ENCODE assay signal across 1 cellular context in the genomic region with DNA sequence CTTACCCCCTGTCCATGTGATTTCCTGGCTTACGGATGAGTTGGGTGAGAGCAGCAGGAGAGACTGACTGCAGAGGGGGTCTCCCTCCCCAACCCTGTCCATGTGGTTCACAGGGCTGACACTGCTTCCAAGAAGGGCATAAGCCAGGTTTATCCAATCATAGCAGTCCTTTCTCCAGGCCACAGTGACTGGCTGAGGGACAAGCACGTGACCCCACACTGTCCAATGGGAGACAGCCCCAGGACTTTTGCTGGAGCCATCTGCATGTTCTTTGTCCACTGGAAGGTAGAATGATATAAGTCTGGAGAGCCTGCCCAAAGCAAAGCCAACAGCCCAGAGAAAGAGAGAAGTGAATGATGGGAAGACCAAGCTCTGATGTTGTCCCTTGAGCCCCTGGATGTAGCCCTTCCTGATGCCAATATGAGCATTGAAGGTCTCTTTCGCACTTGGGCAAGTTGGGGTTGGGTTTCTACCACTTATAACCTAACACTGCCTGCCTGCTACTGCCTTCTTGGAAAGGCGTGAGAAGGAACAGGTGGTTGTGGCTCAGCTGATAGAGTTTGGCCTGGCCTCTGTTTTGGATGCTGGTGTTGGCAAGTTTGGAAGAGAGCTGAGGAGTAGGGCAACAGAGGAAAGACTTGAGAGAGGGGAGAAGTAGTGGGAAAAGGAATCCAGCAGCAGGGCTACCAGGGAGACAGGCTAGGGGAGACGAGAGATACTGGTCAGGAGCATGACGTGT.
TF ChIP-seq lines count a peak whose summit lies in the region.

No MANE protein-coding gene starts in this region.

TF ChIP-seq in K562, 482 proteins besides CTCF, POLR2A, EP300 and RAD21 (continues in another document):
- peak; percentile 71 for TF ChIP-seq RAD51 (IDR thresholded peaks at IDR 0.05; ENCODE audit: borderline replicate concordance, low read depth)
- no peak for TF ChIP-seq ZNF696 (CRISPR knock-in tag; conservative IDR thresholded peaks at IDR 0.05)
- no peak for TF ChIP-seq TSHZ1 (CRISPR knock-in tag; IDR thresholded peaks at IDR 0.05)
- TF ChIP-seq RBM39 (optimal IDR thresholded peaks at IDR 0.05; ENCODE audit: low read depth, low read length) = no peak
- TF ChIP-seq FIP1L1 (IDR thresholded peaks at IDR 0.05; ENCODE audit: low read depth, low read length, poor library complexity, severe bottlenecking) = no peak
- TF ChIP-seq HNRNPK (IDR thresholded peaks at IDR 0.05; ENCODE audit: low read depth, low read length, poor library complexity, severe bottlenecking) = no peak
- no peak for TF ChIP-seq PCBP2 (IDR thresholded peaks at IDR 0.05; ENCODE audit: low read depth, low read length, poor library complexity, severe bottlenecking)
- peak; percentile 9 for TF ChIP-seq FOS (IDR thresholded peaks at IDR 0.05; ENCODE audit: extremely low read depth, insufficient read length)
- no peak for TF ChIP-seq CBFB (CRISPR knock-in tag; IDR thresholded peaks at IDR 0.05)
- no peak for TF ChIP-seq ZNF699 (CRISPR knock-in tag; IDR thresholded peaks at IDR 0.05; ENCODE audit: insufficient replicate concordance)
- no peak for TF ChIP-seq IRF2 (CRISPR knock-in tag; IDR thresholded peaks at IDR 0.05)
- TF ChIP-seq, protein P1, sequence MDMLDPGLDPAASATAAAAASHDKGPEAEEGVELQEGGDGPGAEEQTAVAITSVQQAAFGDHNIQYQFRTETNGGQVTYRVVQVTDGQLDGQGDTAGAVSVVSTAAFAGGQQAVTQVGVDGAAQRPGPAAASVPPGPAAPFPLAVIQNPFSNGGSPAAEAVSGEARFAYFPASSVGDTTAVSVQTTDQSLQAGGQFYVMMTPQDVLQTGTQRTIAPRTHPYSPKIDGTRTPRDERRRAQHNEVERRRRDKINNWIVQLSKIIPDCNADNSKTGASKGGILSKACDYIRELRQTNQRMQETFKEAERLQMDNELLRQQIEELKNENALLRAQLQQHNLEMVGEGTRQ (CRISPR knock-in tag; IDR thresholded peaks at IDR 0.05) = peak; percentile 68
- no peak for TF ChIP-seq CTBP1 (IDR thresholded peaks at IDR 0.05; ENCODE audit: borderline replicate concordance)
- peak; percentile 76 for TF ChIP-seq NFYB (IDR thresholded peaks at IDR 0.05; ENCODE audit: extremely low read depth, insufficient read length)
- TF ChIP-seq YY1 (IDR thresholded peaks at IDR 0.05; ENCODE audit: borderline replicate concordance in 1 of 3, control insufficient read depth in 1 of 3, extremely low read depth in 1 of 3, insufficient read depth in 3 of 3, insufficient read length in 1 of 3, insufficient replicate concordance in 2 of 3, low read depth in 1 of 3, low read length in 2 of 3) = no peak
- TF ChIP-seq ZNF639 (CRISPR knock-in tag; conservative IDR thresholded peaks at IDR 0.05 in 1 of 2, IDR thresholded peaks at IDR 0.05 in 1 of 2) = no peak
- no peak for TF ChIP-seq MYBL2 (IDR thresholded peaks at IDR 0.05; ENCODE audit: low read depth)
- TF ChIP-seq MYBL2 (CRISPR knock-in tag; IDR thresholded peaks at IDR 0.05; ENCODE audit: borderline replicate concordance) = no peak
- TF ChIP-seq RBM15 (IDR thresholded peaks at IDR 0.05; ENCODE audit: insufficient read depth, low read length) = no peak
- TF ChIP-seq HMG20B (CRISPR knock-in tag; IDR thresholded peaks at IDR 0.05) = no peak
- no peak for TF ChIP-seq ASH1L (IDR thresholded peaks at IDR 0.05; ENCODE audit: borderline replicate concordance, low read depth, partially characterized antibody)
- TF ChIP-seq, protein P2, sequence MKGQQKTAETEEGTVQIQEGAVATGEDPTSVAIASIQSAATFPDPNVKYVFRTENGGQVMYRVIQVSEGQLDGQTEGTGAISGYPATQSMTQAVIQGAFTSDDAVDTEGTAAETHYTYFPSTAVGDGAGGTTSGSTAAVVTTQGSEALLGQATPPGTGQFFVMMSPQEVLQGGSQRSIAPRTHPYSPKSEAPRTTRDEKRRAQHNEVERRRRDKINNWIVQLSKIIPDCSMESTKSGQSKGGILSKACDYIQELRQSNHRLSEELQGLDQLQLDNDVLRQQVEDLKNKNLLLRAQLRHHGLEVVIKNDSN (CRISPR knock-in tag; IDR thresholded peaks at IDR 0.05) = peak; percentile 74
- TF ChIP-seq PATZ1 (CRISPR knock-in tag; IDR thresholded peaks at IDR 0.05; ENCODE audit: borderline replicate concordance) = no peak
- no peak for TF ChIP-seq ZNF175 (CRISPR knock-in tag; IDR thresholded peaks at IDR 0.05; ENCODE audit: low read depth)
- TF ChIP-seq ZKSCAN1 (IDR thresholded peaks at IDR 0.05; ENCODE audit: low read depth, low read length) = no peak
- TF ChIP-seq, protein P3, sequence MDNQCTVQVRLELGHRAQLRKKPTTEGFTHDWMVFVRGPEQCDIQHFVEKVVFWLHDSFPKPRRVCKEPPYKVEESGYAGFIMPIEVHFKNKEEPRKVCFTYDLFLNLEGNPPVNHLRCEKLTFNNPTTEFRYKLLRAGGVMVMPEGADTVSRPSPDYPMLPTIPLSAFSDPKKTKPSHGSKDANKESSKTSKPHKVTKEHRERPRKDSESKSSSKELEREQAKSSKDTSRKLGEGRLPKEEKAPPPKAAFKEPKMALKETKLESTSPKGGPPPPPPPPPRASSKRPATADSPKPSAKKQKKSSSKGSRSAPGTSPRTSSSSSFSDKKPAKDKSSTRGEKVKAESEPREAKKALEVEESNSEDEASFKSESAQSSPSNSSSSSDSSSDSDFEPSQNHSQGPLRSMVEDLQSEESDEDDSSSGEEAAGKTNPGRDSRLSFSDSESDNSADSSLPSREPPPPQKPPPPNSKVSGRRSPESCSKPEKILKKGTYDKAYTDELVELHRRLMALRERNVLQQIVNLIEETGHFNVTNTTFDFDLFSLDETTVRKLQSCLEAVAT (IDR thresholded peaks at IDR 0.05) = no peak
- TF ChIP-seq RBM25 (IDR thresholded peaks at IDR 0.05; ENCODE audit: low read depth, low read length, severe bottlenecking) = peak; percentile 11
- no peak for TF ChIP-seq ZZZ3 (IDR thresholded peaks at IDR 0.05)
- no peak for TF ChIP-seq ZHX1 (conservative IDR thresholded peaks at IDR 0.05; ENCODE audit: low read length)
- TF ChIP-seq, protein P4, sequence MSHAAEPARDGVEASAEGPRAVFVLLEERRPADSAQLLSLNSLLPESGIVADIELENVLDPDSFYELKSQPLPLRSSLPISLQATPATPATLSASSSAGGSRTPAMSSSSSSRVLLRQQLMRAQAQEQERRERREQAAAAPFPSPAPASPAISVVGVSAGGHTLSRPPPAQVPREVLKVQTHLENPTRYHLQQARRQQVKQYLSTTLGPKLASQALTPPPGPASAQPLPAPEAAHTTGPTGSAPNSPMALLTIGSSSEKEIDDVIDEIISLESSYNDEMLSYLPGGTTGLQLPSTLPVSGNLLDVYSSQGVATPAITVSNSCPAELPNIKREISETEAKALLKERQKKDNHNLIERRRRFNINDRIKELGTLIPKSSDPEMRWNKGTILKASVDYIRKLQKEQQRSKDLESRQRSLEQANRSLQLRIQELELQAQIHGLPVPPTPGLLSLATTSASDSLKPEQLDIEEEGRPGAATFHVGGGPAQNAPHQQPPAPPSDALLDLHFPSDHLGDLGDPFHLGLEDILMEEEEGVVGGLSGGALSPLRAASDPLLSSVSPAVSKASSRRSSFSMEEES (CRISPR knock-in tag; IDR thresholded peaks at IDR 0.05) = peak; percentile 48
- TF ChIP-seq RNF2 (IDR thresholded peaks at IDR 0.05) = no peak
- no peak for TF ChIP-seq PHTF2 (CRISPR knock-in tag; IDR thresholded peaks at IDR 0.05)
- TF ChIP-seq TAF15 (IDR thresholded peaks at IDR 0.05; ENCODE audit: low read depth, low read length) = no peak
- no peak for TF ChIP-seq ZNF584 (CRISPR knock-in tag; IDR thresholded peaks at IDR 0.05; ENCODE audit: low read depth)
- TF ChIP-seq, protein P5, sequence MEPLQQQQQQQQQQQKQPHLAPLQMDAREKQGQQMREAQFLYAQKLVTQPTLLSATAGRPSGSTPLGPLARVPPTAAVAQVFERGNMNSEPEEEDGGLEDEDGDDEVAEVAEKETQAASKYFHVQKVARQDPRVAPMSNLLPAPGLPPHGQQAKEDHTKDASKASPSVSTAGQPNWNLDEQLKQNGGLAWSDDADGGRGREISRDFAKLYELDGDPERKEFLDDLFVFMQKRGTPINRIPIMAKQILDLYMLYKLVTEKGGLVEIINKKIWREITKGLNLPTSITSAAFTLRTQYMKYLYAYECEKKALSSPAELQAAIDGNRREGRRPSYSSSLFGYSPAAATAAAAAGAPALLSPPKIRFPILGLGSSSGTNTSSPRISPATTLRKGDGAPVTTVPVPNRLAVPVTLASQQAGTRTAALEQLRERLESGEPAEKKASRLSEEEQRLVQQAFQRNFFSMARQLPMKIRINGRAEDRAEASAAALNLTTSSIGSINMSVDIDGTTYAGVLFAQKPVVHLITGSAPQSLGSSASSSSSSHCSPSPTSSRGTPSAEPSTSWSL (CRISPR knock-in tag; IDR thresholded peaks at IDR 0.05; ENCODE audit: borderline replicate concordance) = no peak
- no peak for TF ChIP-seq TRIM24 (IDR thresholded peaks at IDR 0.05)
- no peak for TF ChIP-seq SRF (CRISPR knock-in tag; IDR thresholded peaks at IDR 0.05)
- no peak for TF ChIP-seq ZNF197 (CRISPR knock-in tag; IDR thresholded peaks at IDR 0.05; ENCODE audit: low read depth)
- no peak for TF ChIP-seq ZNF121 (CRISPR knock-in tag; conservative IDR thresholded peaks at IDR 0.05)
- TF ChIP-seq E2F5 (CRISPR knock-in tag; IDR thresholded peaks at IDR 0.05) = no peak
- no peak for TF ChIP-seq PTRF (tag; IDR thresholded peaks at IDR 0.05)
- no peak for TF ChIP-seq RBM17 (IDR thresholded peaks at IDR 0.05; ENCODE audit: borderline replicate concordance, low read depth, low read length)
- TF ChIP-seq BDP1 (IDR thresholded peaks at IDR 0.05; ENCODE audit: insufficient read depth, insufficient read length) = no peak
- no peak for TF ChIP-seq RFX7 (CRISPR knock-in tag; IDR thresholded peaks at IDR 0.05)
- no peak for TF ChIP-seq EGR1 (conservative IDR thresholded peaks at IDR 0.05)
